ENCODE assay signal across 23 cellular contexts in genomic region chr6:150684161-150684560, GRCh38.
A peak's percentile ranks its signal among the peaks of the same experiment; 100 is the strongest.
DNase-seq lines count a peak whose midpoint lies in the region; ATAC-seq, FAIRE-seq and TF ChIP-seq lines count a peak whose summit lies in the region.
"Had no signal": no experiment of that assay in that cellular context is flagged by ENCODE, and none has a peak within 500 bp of the region (broad histone marks: within the 10 kb centered on the region; RNA-seq: fewer than 3 reads in every experiment).

No MANE protein-coding gene starts in this region.

- H3K9ac ChIP-seq in stomach smooth muscle (ENCODE audit: low read length in 2 of 2) = no peak overlapping the region
- H3K9ac ChIP-seq: KMS-11, neural progenitor cell had no signal

- peaks cover 0 to 2% of the 10 kb centered on the region in 2 donors for H3K9me3 ChIP-seq in lung (ENCODE audit: control insufficient read depth in 2 of 2, insufficient read depth in 1 of 2, low read length in 1 of 2)
- H3K9me3 ChIP-seq in stomach smooth muscle (ENCODE audit: control insufficient read depth in 2 of 2, low read length in 2 of 2) = no peaks in the 10 kb centered on the region
- H3K9me3 ChIP-seq in PC-9 (ENCODE audit: insufficient read depth, low read depth) = no peaks in the 10 kb centered on the region
- H3K9me3 ChIP-seq in effector memory CD4-positive, alpha-beta T cell (ENCODE audit: control insufficient read depth, low read length) = no peaks in the 10 kb centered on the region
- H3K9me3 ChIP-seq: tibial nerve had no signal

- H3K27ac ChIP-seq in lung (ENCODE audit: low read depth in 1 of 2, low read length in 1 of 2) = peak overlapping the region; percentile 51 to 86
- H3K27ac ChIP-seq in stomach smooth muscle (ENCODE audit: low read length) = peak overlapping the region; percentile 58
- no peak overlapping the region for H3K27ac ChIP-seq in PC-9
- no peak overlapping the region for H3K27ac ChIP-seq in effector memory CD4-positive, alpha-beta T cell (ENCODE audit: insufficient read depth, low read length, poor library complexity, severe bottlenecking)
- H3K27ac ChIP-seq: KMS-11, neural progenitor cell had no signal

- H3K4me3 ChIP-seq in bronchial epithelial cell (ENCODE audit: low read depth, low read length) = no peak overlapping the region
- H3K4me3 ChIP-seq in lung = peak overlapping the region; percentile 30
- H3K4me3 ChIP-seq in stomach smooth muscle (ENCODE audit: low read length in 2 of 2) = peak overlapping the region in 1 of 2 donors; percentile 22
- no peak overlapping the region for H3K4me3 ChIP-seq in PC-9
- H3K4me3 ChIP-seq in effector memory CD4-positive, alpha-beta T cell (ENCODE audit: insufficient read depth, low read depth, low read length, poor library complexity, severe bottlenecking) = no peak overlapping the region
- H3K4me3 ChIP-seq: neural progenitor cell had no signal

- TF ChIP-seq CTCF in bronchial epithelial cell (IDR thresholded peaks at IDR 0.05; ENCODE audit: insufficient read depth, low read length, severe bottlenecking) (no peak), lung (IDR thresholded peaks at IDR 0.05; ENCODE audit: control extremely low read depth, extremely low read depth) (no peak), PC-9 (conservative IDR thresholded peaks at IDR 0.05) (no peak)

- DNase-seq in NCI-H2171 treated with DMSO at 0.1 percent for 48 hours (lab: John Stamatoyannopoulos, UW) (peak; percentile 85), bronchial epithelial cell (ENCODE audit: low read depth) (no peak), lung (ENCODE audit: low spot score) (no peak), PC-9 (no peak)
- DNase-seq in effector memory CD4-positive, alpha-beta T cell = no peak
- DNase-seq: activated CD4-positive, alpha-beta T cell treated with anti-CD3 and anti-CD28 coated beads, Interleukin-2, amount 50 U/mL, for 1 hour; activated gamma-delta T cell; amygdala; hypothalamus; islet precursor cell; NCI-H1048; NCI-H2081 treated with DMSO at 0.1 percent for 48 hours; NCI-H526; retina; SHP77; T-helper 1 cell had no signal

- no TSS peak for BruUV-seq in PC-9 (replicated peaks; lab: Mats Ljungman, UMichigan)

- intact Hi-C loops in PC-9 (cut with micrococcal nuclease; ENCODE audit: unreplicated experiment) = no loop called here

- H3K79me2 ChIP-seq in PC-9 (ENCODE audit: low read depth) = no peaks in the 10 kb centered on the region

- CTCF ChIA-PET in PC-9 (lab: Charles Lee) = no interaction called here

- POLR2A ChIA-PET in PC-9 (lab: Charles Lee; ENCODE audit: unreplicated experiment) = no interaction called here

- 78 to 87% methylated on average over 9 of the region's 9 CpGs for WGBS in lung, 2 donors

- H3K4me1 ChIP-seq in lung (ENCODE audit: control insufficient read depth in 2 of 2, insufficient read depth in 2 of 2, low read length in 2 of 2) (peaks cover 0 to 31% of the 10 kb centered on the region in 2 donors), stomach smooth muscle (ENCODE audit: control insufficient read depth, insufficient read depth, low read length) (no peaks in the 10 kb centered on the region), PC-9 (replicated peaks; ENCODE audit: insufficient read depth) (0 out of 2 replicates have a peak, but pooled peaks cover 5% of the 10 kb centered on the region)
- no peaks in the 10 kb centered on the region for H3K4me1 ChIP-seq in effector memory CD4-positive, alpha-beta T cell (ENCODE audit: control insufficient read depth, insufficient read depth, low read length, poor library complexity, severe bottlenecking)

- H3K36me3 ChIP-seq in bronchial epithelial cell (ENCODE audit: control insufficient read depth, insufficient read depth, low read length) = no peaks in the 10 kb centered on the region
- no peaks in the 10 kb centered on the region for H3K36me3 ChIP-seq in lung (ENCODE audit: control insufficient read depth in 2 of 2, insufficient read depth in 2 of 2, low read length in 2 of 2)
- no peaks in the 10 kb centered on the region for H3K36me3 ChIP-seq in stomach smooth muscle (ENCODE audit: control insufficient read depth in 2 of 2, insufficient read depth in 2 of 2, low read length in 2 of 2)
- no peaks in the 10 kb centered on the region for H3K36me3 ChIP-seq in PC-9 (ENCODE audit: low read depth)
- H3K36me3 ChIP-seq in effector memory CD4-positive, alpha-beta T cell (ENCODE audit: control insufficient read depth, insufficient read depth, low read length) = no peaks in the 10 kb centered on the region
- H3K36me3 ChIP-seq: neural progenitor cell, tibial nerve had no signal

- no peaks in the 10 kb centered on the region for H4K20me1 ChIP-seq in PC-9 (ENCODE audit: insufficient read depth)

- H3F3A ChIP-seq in PC-9 (ENCODE audit: insufficient read depth, low read depth) = no peaks in the 10 kb centered on the region

- ATAC-seq in lung (ENCODE audit: insufficient read depth, low FRiP score) = no peak
- ATAC-seq in GM19463 (IDR thresholded peaks at IDR 0.05; ENCODE audit: unreplicated experiment) = no peak

- H3K4me2 ChIP-seq in PC-9 = no peak overlapping the region
- H3K4me2 ChIP-seq: KMS-11, neural progenitor cell had no signal

- FAIRE-seq in bronchial epithelial cell (lab: Jason Lieb, UNC) = peak; percentile 64
- FAIRE-seq: endometrium, H1 had no signal

- H2AFZ ChIP-seq in PC-9 = no peak overlapping the region
- H2AFZ ChIP-seq: neural progenitor cell had no signal

- H3K27me3 ChIP-seq in bronchial epithelial cell (ENCODE audit: control insufficient read depth, insufficient read depth, low read length) = no peaks in the 10 kb centered on the region
- no peaks in the 10 kb centered on the region for H3K27me3 ChIP-seq in lung (ENCODE audit: control insufficient read depth, insufficient read depth)
- H3K27me3 ChIP-seq in stomach smooth muscle (ENCODE audit: control insufficient read depth in 1 of 2, insufficient read depth in 2 of 2, low read length in 2 of 2) = no peaks in the 10 kb centered on the region
- no peaks in the 10 kb centered on the region for H3K27me3 ChIP-seq in PC-9 (ENCODE audit: insufficient read depth, low read depth)
- H3K27me3 ChIP-seq in effector memory CD4-positive, alpha-beta T cell (replicated peaks; ENCODE audit: control insufficient read depth, insufficient read depth, low read length, poor library complexity, severe bottlenecking) = no peaks in the 10 kb centered on the region
- H3K27me3 ChIP-seq: neural progenitor cell, tibial nerve had no signal

- H3K9me2 ChIP-seq in PC-9 (ENCODE audit: insufficient read depth) = no peaks in the 10 kb centered on the region

Comparison
In these comparisons a context has a peak if more than half of its experiments do, and no peak if none do; other contexts are left out.
1. H3K27ac ChIP-seq: peak in lung (2 of 2) and stomach smooth muscle (single experiment); none in PC-9 (single experiment) and effector memory CD4-positive, alpha-beta T cell (single experiment).